Comparison of ENCODE assay signal across 19 cellular contexts in the genomic region with DNA sequence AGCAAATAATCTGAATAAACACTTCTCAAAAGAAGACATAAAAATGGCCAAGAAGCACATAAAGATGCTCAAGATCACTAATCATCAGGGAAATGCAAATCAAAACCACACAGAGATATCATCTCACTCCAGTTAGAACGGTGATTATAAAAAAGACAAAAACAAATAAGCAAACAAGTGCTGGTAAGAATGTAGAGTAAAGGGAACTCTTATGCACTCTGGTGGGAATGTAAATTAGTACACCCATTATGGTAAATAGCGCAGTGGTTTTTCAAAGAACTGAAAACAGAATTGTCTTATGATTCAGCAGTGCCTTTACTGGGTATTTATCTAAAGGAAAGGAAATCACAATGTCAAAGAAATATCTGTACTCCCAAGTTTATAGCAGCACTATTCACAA.
DNase-seq lines count a peak whose midpoint lies in the region; ATAC-seq, FAIRE-seq and TF ChIP-seq lines count a peak whose summit lies in the region.
"Had no signal": no experiment of that assay in that cellular context is flagged by ENCODE, and none has a peak within 500 bp of the region (broad histone marks: within the 10 kb centered on the region; RNA-seq: fewer than 3 reads in every experiment).

No MANE protein-coding gene starts in this region.

- intact Hi-C loops in right lobe of liver (cut with DNase I) (no loop called here), esophagus muscularis mucosa (cut with DNase I) (no loop called here), body of pancreas (cut with DNase I) (no loop called here)

- H3K27ac ChIP-seq in right lobe of liver: no peak overlapping the region
- H3K27ac ChIP-seq in esophagus muscularis mucosa (replicated peaks in 1 of 4): no peak overlapping the region
- no peak overlapping the region for H3K27ac ChIP-seq in body of pancreas

- TF ChIP-seq POLR2A in right lobe of liver (IDR thresholded peaks at IDR 0.05) (no peak), esophagus muscularis mucosa (IDR thresholded peaks at IDR 0.05; ENCODE audit: low read depth) (no peak), GM12892 (IDR thresholded peaks at IDR 0.05; ENCODE audit: low read depth, low read length) (no peak), body of pancreas (IDR thresholded peaks at IDR 0.05) (no peak)

- peak; percentile 33 for DNase-seq in MV-4-11 (lab: John Stamatoyannopoulos, UW)
- no peak for DNase-seq in right lobe of liver
- DNase-seq in esophagus muscularis mucosa (ENCODE audit: extremely low spot score): no peak
- no peak for DNase-seq in GM12892 (ENCODE audit: insufficient read length)
- no peak for DNase-seq in NCI-H524 (lab: John Stamatoyannopoulos, UW)
- DNase-seq in body of pancreas: no peak
- DNase-seq: C1 segment of cervical spinal cord; Caco-2; CD4-positive, CD25-positive, alpha-beta regulatory T cell; CD8-positive, alpha-beta T cell; DMS153; DND-41; H9 had no signal

- peak; percentile 47 for TF ChIP-seq CTCF in LNCAP (IDR thresholded peaks at IDR 0.05)
- TF ChIP-seq CTCF in right lobe of liver (IDR thresholded peaks at IDR 0.05): peak in 2 of 4 donors; percentile 4 to 21
- no peak for TF ChIP-seq CTCF in esophagus muscularis mucosa (IDR thresholded peaks at IDR 0.05)
- TF ChIP-seq CTCF in body of pancreas (IDR thresholded peaks at IDR 0.05): no peak

- peak in 3 of 4 donors; percentile 30 to 53 (median 31) for ATAC-seq in right lobe of liver
- ATAC-seq in body of pancreas: no peak
- ATAC-seq: CD8-positive, alpha-beta T cell; GM23338; HCT116 had no signal

- H3K36me3 ChIP-seq in right lobe of liver (no peaks in the 10 kb centered on the region), esophagus muscularis mucosa (no peaks in the 10 kb centered on the region), body of pancreas (replicated peaks in 1 of 2; ENCODE audit: insufficient read depth in 1 of 2, low read depth in 2 of 2) (no peaks in the 10 kb centered on the region)

- FAIRE-seq in colon (lab: Jason Lieb, UNC) (peak; percentile 28), GM12892 (lab: Jason Lieb, UNC) (no peak)
- FAIRE-seq: G401.6, GM19239 had no signal

- H3K27me3 ChIP-seq in right lobe of liver: no peaks in the 10 kb centered on the region
- no peaks in the 10 kb centered on the region for H3K27me3 ChIP-seq in esophagus muscularis mucosa
- no peaks in the 10 kb centered on the region for H3K27me3 ChIP-seq in body of pancreas

- H3K9me3 ChIP-seq in right lobe of liver (no peaks in the 10 kb centered on the region), esophagus muscularis mucosa (no peaks in the 10 kb centered on the region), body of pancreas (no peaks in the 10 kb centered on the region)
- H3K9me3 ChIP-seq: Caco-2 had no signal

- TF ChIP-seq EP300 in esophagus muscularis mucosa (IDR thresholded peaks at IDR 0.05): no peak

- no peak overlapping the region for H3K4me3 ChIP-seq in right lobe of liver
- H3K4me3 ChIP-seq in esophagus muscularis mucosa: no peak overlapping the region
- no peak overlapping the region for H3K4me3 ChIP-seq in body of pancreas
- H3K4me3 ChIP-seq: GM23338 had no signal

- no peaks in the 10 kb centered on the region for H3K4me1 ChIP-seq in right lobe of liver
- H3K4me1 ChIP-seq in esophagus muscularis mucosa: no peaks in the 10 kb centered on the region
- no peaks in the 10 kb centered on the region for H3K4me1 ChIP-seq in body of pancreas
- H3K4me1 ChIP-seq: Caco-2 had no signal

- 44% methylated on average over 2 of the region's 2 CpGs for WGBS in right lobe of liver (ENCODE audit: insufficient coverage, low coverage, low lambda C conversion rate, missing lambda C conversion rate)
- WGBS in esophagus muscularis mucosa: 77% methylated on average over 2 of the region's 2 CpGs
- WGBS in body of pancreas, 2 donors: 50 to 58% methylated on average over 2 of the region's 2 CpGs
